In the genomic region with DNA sequence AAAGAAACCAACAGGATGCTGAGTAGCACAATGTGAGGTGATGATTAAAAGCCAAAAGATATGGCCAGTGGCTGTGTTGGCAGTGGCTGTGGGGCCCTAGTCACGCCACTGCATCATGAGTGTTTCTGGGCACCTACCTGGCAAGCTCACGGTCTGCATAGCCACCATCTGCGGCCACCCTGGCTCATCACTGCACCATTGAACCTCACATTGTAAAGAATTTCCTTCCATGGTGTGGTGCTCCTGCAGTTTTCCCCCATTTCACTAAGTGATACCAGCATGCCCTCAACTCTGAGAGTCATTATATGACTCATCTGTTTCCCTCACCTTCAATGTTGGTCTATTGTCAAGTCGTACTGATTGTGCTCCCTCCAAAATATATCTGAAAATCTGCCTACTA, we compare ENCODE assay signal across 15 cellular contexts. TPM values are rescaled to one million over a fixed set of nuclear protein-coding genes. Genes with fewer than 3 reads are reported as not detected.
DNase-seq lines count a peak whose midpoint lies in the region; ATAC-seq lines count a peak whose summit lies in the region.
"Had no signal": no experiment of that assay in that cellular context is flagged by ENCODE, and none has a peak within 500 bp of the region (broad histone marks: within the 10 kb centered on the region; RNA-seq: fewer than 3 reads in every experiment).

No MANE protein-coding gene starts in this region.

- no CpG with 5 or more reads among the region's 4 CpGs for WGBS in neuronal stem cell (ENCODE audit: extremely low coverage in 2 of 2, insufficient read length in 2 of 2, insufficient replicate concordance in 1 of 2), 2 donors

- no peaks in the 10 kb centered on the region for H3K27me3 ChIP-seq in neuronal stem cell (ENCODE audit: control insufficient read depth in 3 of 3, insufficient read depth in 3 of 3, low read depth in 1 of 3, low read length in 3 of 3)

- peak overlapping the region; percentile 57 for H2AK5ac ChIP-seq in neuronal stem cell (ENCODE audit: low read depth, low read length)

- H2BK5ac ChIP-seq in neuronal stem cell (ENCODE audit: low read length): no peak overlapping the region

- H4K91ac ChIP-seq in neuronal stem cell (ENCODE audit: low read depth, low read length, poor library complexity): no peak overlapping the region

- H3K4me3 ChIP-seq in neuronal stem cell (ENCODE audit: low read length in 2 of 2): no peak overlapping the region
- H3K4me3 ChIP-seq: A549, SK-N-MC had no signal

- H3K27me3 Mint-ChIP-seq in activated CD4-positive, alpha-beta T cell treated with anti-CD3 and anti-CD28 coated beads, Interleukin-2, amount 10 ng/mL, durations not matched to agents 24 days and 14 days: no peaks in the 10 kb centered on the region

- peaks cover 11% of the 10 kb centered on the region for H3K36me3 Mint-ChIP-seq in activated CD4-positive, alpha-beta T cell treated with anti-CD3 and anti-CD28 coated beads, Interleukin-2, amount 10 ng/mL, durations not matched to agents 24 days and 14 days (ENCODE audit: low read depth)

- no peak for DNase-seq in activated CD4-positive, alpha-beta T cell treated with anti-CD3 and anti-CD28 coated beads, Interleukin-2, amount 10 ng/mL, durations not matched to agents 24 days and 14 days
- DNase-seq in activated CD4-positive, alpha-beta T cell treated with anti-CD3 and anti-CD28 coated beads for 4 hours: no peak
- peak; percentile 27 for DNase-seq in H4 (ENCODE audit: low spot score)
- DNase-seq in neuronal stem cell (ENCODE audit: low spot score): no peak
- DNase-seq in NCI-H1105 treated with DMSO at 0.1 percent for 48 hours (lab: John Stamatoyannopoulos, UW): no peak
- DNase-seq in posterior vena cava (ENCODE audit: low spot score): no peak
- no peak for DNase-seq in cortex of kidney (lab: John Stamatoyannopoulos, UW)
- DNase-seq: foreskin melanocyte, GOT3 had no signal

- no peak overlapping the region for H2BK120ac ChIP-seq in neuronal stem cell (ENCODE audit: low read depth, low read length)

- no peak overlapping the region for H3K14ac ChIP-seq in neuronal stem cell (ENCODE audit: low read length)

- peak overlapping the region; percentile 51 for H3K23ac ChIP-seq in neuronal stem cell (ENCODE audit: low read depth, low read length, poor library complexity)

- H3K9ac ChIP-seq in neuronal stem cell (ENCODE audit: low read depth, low read length, poor library complexity): peak overlapping the region; percentile 46

- no peak overlapping the region for H3K18ac ChIP-seq in neuronal stem cell (ENCODE audit: low read length)

- no peak overlapping the region for H3K4me2 ChIP-seq in neuronal stem cell (ENCODE audit: insufficient read depth, low read length, poor library complexity, severe bottlenecking)
- H3K4me2 ChIP-seq: A549 had no signal

- H3K9me3 Mint-ChIP-seq in activated CD4-positive, alpha-beta T cell treated with anti-CD3 and anti-CD28 coated beads, Interleukin-2, amount 10 ng/mL, durations not matched to agents 24 days and 14 days: peaks cover 17% of the 10 kb centered on the region
- H3K9me3 Mint-ChIP-seq: central memory CD8-positive, alpha-beta T cell had no signal

- peak overlapping the region; percentile 97 for H3K27ac Mint-ChIP-seq in activated CD4-positive, alpha-beta T cell treated with anti-CD3 and anti-CD28 coated beads, Interleukin-2, amount 10 ng/mL, durations not matched to agents 24 days and 14 days

- H3K36me3 ChIP-seq in neuronal stem cell (replicated peaks in 1 of 2; ENCODE audit: control insufficient read depth in 2 of 2, insufficient read depth in 2 of 2, low read length in 2 of 2): no peaks in the 10 kb centered on the region

- no peak overlapping the region for H2BK15ac ChIP-seq in neuronal stem cell (ENCODE audit: low read length)

- intact Hi-C loops in activated CD4-positive, alpha-beta T cell treated with anti-CD3 and anti-CD28 coated beads, Interleukin-2, amount 10 ng/mL, durations not matched to agents 24 days and 14 days (cut with micrococcal nuclease): loop anchor here (2.0 to 10.0 kb wide), 8 partner anchors 52 to 742 kb away; a partner anchor contains a TSS
- intact Hi-C loops in posterior vena cava (cut with DNase I): no loop called here

- H3K4me3 Mint-ChIP-seq in activated CD4-positive, alpha-beta T cell treated with anti-CD3 and anti-CD28 coated beads, Interleukin-2, amount 10 ng/mL, durations not matched to agents 24 days and 14 days: peak overlapping the region; percentile 40
- H3K4me3 Mint-ChIP-seq: central memory CD8-positive, alpha-beta T cell had no signal

- H2BK12ac ChIP-seq in neuronal stem cell (ENCODE audit: low read length): no peak overlapping the region

- no peak overlapping the region for H3K27ac ChIP-seq in neuronal stem cell (replicated peaks; ENCODE audit: low read length)
- H3K27ac ChIP-seq: A549, SK-N-MC had no signal

- no peak overlapping the region for H4K8ac ChIP-seq in neuronal stem cell (ENCODE audit: low read depth, low read length)

- no peaks in the 10 kb centered on the region for H3K9me3 ChIP-seq in neuronal stem cell (replicated peaks in 1 of 2; ENCODE audit: control insufficient read depth in 2 of 2, insufficient read depth in 1 of 2, low read depth in 1 of 2, low read length in 2 of 2)
- H3K9me3 ChIP-seq: A549 had no signal

- no peaks in the 10 kb centered on the region for H3K79me1 ChIP-seq in neuronal stem cell (ENCODE audit: low read depth, low read length)

- peak; percentile 52 for ATAC-seq in HG03342 (IDR thresholded peaks at IDR 0.05; ENCODE audit: unreplicated experiment)
- ATAC-seq: A549 had no signal

- peaks cover 0 to under 1% of the 10 kb centered on the region in 2 donors for H3K4me1 ChIP-seq in neuronal stem cell (ENCODE audit: control insufficient read depth in 2 of 2, insufficient read depth in 1 of 2, low read depth in 1 of 2, low read length in 2 of 2)
- H3K4me1 ChIP-seq: A549 had no signal

- no peak overlapping the region for H3K4ac ChIP-seq in neuronal stem cell (ENCODE audit: low read length)

- H2AFZ ChIP-seq in neuronal stem cell (ENCODE audit: low read length): no peak overlapping the region

- H3K4me1 Mint-ChIP-seq in activated CD4-positive, alpha-beta T cell treated with anti-CD3 and anti-CD28 coated beads, Interleukin-2, amount 10 ng/mL, durations not matched to agents 24 days and 14 days: peaks cover 59% of the 10 kb centered on the region

RNA-seq across cellular contexts. Expression of a gene that starts 45.5 kb away (rescaled TPM):
- 0.79 and 0.80 TPM in 2 replicates for total RNA-seq in activated CD4-positive, alpha-beta T cell treated with anti-CD3 and anti-CD28 coated beads, Interleukin-2, amount 10 ng/mL, durations not matched to agents 24 days and 14 days
- not detected in 2 replicates for total RNA-seq in H4 (2014; rRNA removed; shearing (Covaris generic))
- not detected for polyA plus RNA-seq in neuronal stem cell (2013, experiment 1 of 2)
- not detected for polyA plus RNA-seq in neuronal stem cell (2013, experiment 2 of 2)
- total RNA-seq in posterior vena cava: under 1 TPM; 0.19 TPM
- total RNA-seq: LHCN-M2, NCI-H460 had no signal
- polyA plus RNA-seq: A549 had no signal
